ENCODE assay signal across 18 cellular contexts in the genomic region with DNA sequence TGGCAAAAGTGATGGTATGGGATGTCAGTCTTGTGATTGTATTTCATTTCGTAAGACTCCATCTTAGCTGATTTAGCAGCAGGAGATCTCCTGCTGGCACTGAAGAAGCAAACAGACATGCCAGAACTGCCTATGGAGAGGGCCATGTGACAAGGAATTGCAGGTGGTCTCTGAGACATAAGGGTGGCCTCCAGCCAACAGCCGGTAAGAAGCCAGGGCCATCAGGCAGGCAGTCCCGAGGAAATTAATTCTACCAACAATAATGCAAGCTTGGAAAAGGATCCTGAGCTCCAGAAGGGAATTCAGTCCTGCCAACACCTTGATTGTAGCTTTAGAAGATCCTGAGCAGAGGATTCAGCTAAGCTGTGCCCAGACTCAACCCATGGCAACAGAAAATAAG.
DNase-seq lines count a peak whose midpoint lies in the region; ATAC-seq and TF ChIP-seq lines count a peak whose summit lies in the region.
"Had no signal": no experiment of that assay in that cellular context is flagged by ENCODE, and none has a peak within 500 bp of the region (broad histone marks: within the 10 kb centered on the region; RNA-seq: fewer than 3 reads in every experiment).

No MANE protein-coding gene starts in this region.

- H3K79me2 ChIP-seq in neural progenitor cell (ENCODE audit: low read depth): no peaks in the 10 kb centered on the region

- H3K9me3 Mint-ChIP-seq in brain: peaks cover 0 to 4% (median 0%) of the 10 kb centered on the region in 5 experiments
- no peaks in the 10 kb centered on the region for H3K9me3 Mint-ChIP-seq in neural progenitor cell
- no peaks in the 10 kb centered on the region for H3K9me3 Mint-ChIP-seq in HFFc6

- H3K4me3 ChIP-seq in neural progenitor cell: no peak overlapping the region
- H3K4me3 ChIP-seq in SJCRH30: no peak overlapping the region
- H3K4me3 ChIP-seq: SK-N-MC had no signal

- peaks cover 14% of the 10 kb centered on the region for H3K4me1 Mint-ChIP-seq in brain
- peaks cover 28% of the 10 kb centered on the region for H3K4me1 Mint-ChIP-seq in neural progenitor cell
- H3K4me1 Mint-ChIP-seq in HFFc6 (ENCODE audit: low read depth): no peaks in the 10 kb centered on the region

- H2AFZ ChIP-seq in neural progenitor cell (replicated peaks): peak overlapping the region; percentile 32

- no peaks in the 10 kb centered on the region for H3K27me3 Mint-ChIP-seq in brain
- H3K27me3 Mint-ChIP-seq in neural progenitor cell (ENCODE audit: insufficient read depth, low read depth): peaks cover 3% of the 10 kb centered on the region
- H3K27me3 Mint-ChIP-seq in HFFc6 (ENCODE audit: insufficient read depth): no peaks in the 10 kb centered on the region

- H3K4me2 ChIP-seq in neural progenitor cell: no peak overlapping the region

- peak overlapping the region in 3 of 5 experiments; percentile 22 to 86 (median 62) for H3K27ac Mint-ChIP-seq in brain
- no peak overlapping the region for H3K27ac Mint-ChIP-seq in neural progenitor cell
- H3K27ac Mint-ChIP-seq in HFFc6: no peak overlapping the region

- H3K27me3 ChIP-seq in neural progenitor cell (no peaks in the 10 kb centered on the region), SJCRH30 (no peaks in the 10 kb centered on the region)

- H3K36me3 Mint-ChIP-seq in brain: no peaks in the 10 kb centered on the region
- no peaks in the 10 kb centered on the region for H3K36me3 Mint-ChIP-seq in neural progenitor cell
- no peaks in the 10 kb centered on the region for H3K36me3 Mint-ChIP-seq in HFFc6 (ENCODE audit: low read depth)

- no peak overlapping the region for H3K9ac ChIP-seq in neural progenitor cell

- DNase-seq in G401 (ENCODE audit: low spot score) (peak; percentile 98), NCI-H2171 (lab: John Stamatoyannopoulos, UW) (peak; percentile 46), neural progenitor cell (ENCODE audit: low spot score) (no peak), HFFc6 (no peak), SJCRH30 (no peak)
- DNase-seq: ACHN; DMS79 treated with DMSO at 0.1 percent for 48 hours; H7; IMR-90; NCI-H1092 treated with DMSO at 0.1 percent for 48 hours; NCI-H1694 treated with DMSO at 0.1 percent for 48 hours; NCI-H748 treated with DMSO at 0.1 percent for 48 hours; NK-92 treated with Interleukin-12 subunit alpha and Interleukin-12 subunit beta, amount 100 ng/mL, for 24 hours had no signal

- no peaks in the 10 kb centered on the region for H3K9me3 ChIP-seq in neural progenitor cell (ENCODE audit: low read depth)
- H3K9me3 ChIP-seq in SJCRH30 (replicated peaks): 0 out of 2 replicates have a peak, but pooled peaks cover 3% of the 10 kb centered on the region

- in situ Hi-C loops in G401 (cut with HindIII; ENCODE audit: low sequenced_read_pairs): no loop called here

- H4K20me1 ChIP-seq in neural progenitor cell (ENCODE audit: low read depth): no peaks in the 10 kb centered on the region

- peaks cover 25% of the 10 kb centered on the region for H3F3A ChIP-seq in neural progenitor cell (ENCODE audit: low read depth)

- H3K27ac ChIP-seq in neural progenitor cell (no peak overlapping the region), SJCRH30 (no peak overlapping the region)
- H3K27ac ChIP-seq: HL-60, SK-N-MC had no signal

- H3K36me3 ChIP-seq in neural progenitor cell (no peaks in the 10 kb centered on the region), SJCRH30 (no peaks in the 10 kb centered on the region)

- no peak overlapping the region for H3K4me3 Mint-ChIP-seq in brain
- H3K4me3 Mint-ChIP-seq in neural progenitor cell: no peak overlapping the region
- no peak overlapping the region for H3K4me3 Mint-ChIP-seq in HFFc6

- H3K4me1 ChIP-seq in neural progenitor cell (peaks cover 24% of the 10 kb centered on the region), SJCRH30 (peaks cover 5% of the 10 kb centered on the region; the same call in 1 of the 2 replicates)

- no peak for ATAC-seq in HG03520 (IDR thresholded peaks at IDR 0.05; ENCODE audit: unreplicated experiment)
- ATAC-seq: Right ventricle myocardium inferior had no signal

- no peak for TF ChIP-seq CTCF in brain (conservative IDR thresholded peaks at IDR 0.05)
- TF ChIP-seq CTCF in neural progenitor cell (IDR thresholded peaks at IDR 0.05): no peak
- no peak for TF ChIP-seq CTCF in HFFc6 (IDR thresholded peaks at IDR 0.05)

Comparison
In these comparisons a context has a peak if more than half of its experiments do, and no peak if none do; other contexts are left out.
1. DNase-seq: peak in G401 (single experiment) and NCI-H2171 (single experiment); none in neural progenitor cell (single experiment), HFFc6 (single experiment) and SJCRH30 (0 of 2).
2. H3K27ac Mint-ChIP-seq: peak in brain (3 of 5); none in neural progenitor cell (single experiment) and HFFc6 (single experiment).